In the genomic region with DNA sequence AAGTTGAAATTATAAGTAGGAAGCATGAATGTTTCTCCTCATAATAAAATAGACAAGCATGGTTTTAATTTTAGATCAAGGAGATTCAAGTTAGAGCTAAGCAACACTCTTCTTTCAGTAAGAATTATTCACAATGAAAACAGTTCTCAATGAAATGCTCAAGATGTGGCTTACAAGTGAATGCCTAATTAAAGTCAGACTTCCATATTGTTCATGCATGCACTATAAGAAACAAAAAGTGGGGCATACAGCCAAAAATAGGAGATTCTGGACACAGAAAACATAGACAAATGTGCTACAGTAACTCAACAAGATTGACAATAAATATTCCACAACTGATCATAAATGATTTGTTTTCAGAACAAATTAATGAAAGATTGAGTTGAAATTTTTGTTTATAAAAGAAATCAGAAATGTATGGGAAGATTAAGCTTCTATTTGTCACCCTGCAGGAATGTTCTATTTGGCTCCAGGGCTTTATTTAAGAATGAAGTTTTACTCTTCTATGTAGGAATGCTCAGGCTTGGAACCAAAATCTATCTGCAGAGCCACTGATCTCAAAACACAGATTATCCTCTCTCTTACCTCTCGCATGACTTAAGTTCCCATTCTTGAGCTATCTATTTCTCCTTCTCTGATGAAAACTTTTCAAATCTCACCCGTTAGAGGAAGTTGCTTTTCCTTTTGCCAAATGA, we compare ENCODE assay signal across 20 cellular contexts.
DNase-seq lines count a peak whose midpoint lies in the region; ATAC-seq and TF ChIP-seq lines count a peak whose summit lies in the region.
"Had no signal": no experiment of that assay in that cellular context is flagged by ENCODE, and none has a peak within 500 bp of the region (broad histone marks: within the 10 kb centered on the region; RNA-seq: fewer than 3 reads in every experiment).

No MANE protein-coding gene starts in this region.

- H3K4me2 ChIP-seq in GM23338 (no peak overlapping the region), SK-N-SH (peak overlapping the region; percentile 45; the same call in 1 of the 2 replicates)
- H3K4me2 ChIP-seq: BLaER1 treated with 17β-estradiol and CSF1 and Interleukin-3, amounts not matched to agents 10 nM and 100 nM had no signal

- H2AFZ ChIP-seq in GM23338, result peak overlapping the region; percentile 35; the same call in 1 of the 2 replicates
- no peak overlapping the region for H2AFZ ChIP-seq in SK-N-SH (ENCODE audit: low read depth)

- TF ChIP-seq EP300 in SK-N-SH (IDR thresholded peaks at IDR 0.05; ENCODE audit: borderline replicate concordance in 1 of 2, low read depth in 1 of 2, low read length in 1 of 2), result no peak

- H3K4me3 ChIP-seq in GM23338 (no peak overlapping the region), SK-N-SH (ENCODE audit: low read depth in 2 of 2, low read length in 1 of 2) (no peak overlapping the region; a peak in 1 of 4 replicates), retinal pigment epithelial cell (ENCODE audit: low read length) (no peak overlapping the region), WERI-Rb-1 (ENCODE audit: low read depth, low read length) (no peak overlapping the region), aorta (ENCODE audit: low read length in 2 of 2) (no peak overlapping the region)
- H3K4me3 ChIP-seq: BLaER1 treated with 17β-estradiol and CSF1 and Interleukin-3, amounts not matched to agents 10 nM and 100 nM; psoas muscle had no signal

- H3K27me3 ChIP-seq in GM23338 (ENCODE audit: insufficient read depth), result no peaks in the 10 kb centered on the region
- H3K27me3 ChIP-seq in SK-N-SH (ENCODE audit: insufficient read depth), result no peaks in the 10 kb centered on the region
- H3K27me3 ChIP-seq in WERI-Rb-1 (ENCODE audit: insufficient read depth, low read depth, severe bottlenecking), result no peaks in the 10 kb centered on the region
- no peaks in the 10 kb centered on the region for H3K27me3 ChIP-seq in aorta (ENCODE audit: control insufficient read depth in 1 of 2, insufficient read depth in 2 of 2, low read length in 1 of 2)

- no peak overlapping the region for H3K27ac Mint-ChIP-seq in GM23338
- H3K27ac Mint-ChIP-seq: activated naive CD8-positive, alpha-beta T cell; activated T-cell treated with anti-CD3 and anti-CD28 coated beads, Interleukin-2, amount 50 U/mL, for 72 hours; H9 had no signal

- H3K36me3 ChIP-seq in GM23338 (ENCODE audit: insufficient read depth) (no peaks in the 10 kb centered on the region), SK-N-SH (replicated peaks in 1 of 2; ENCODE audit: control insufficient read depth in 1 of 2, insufficient read depth in 2 of 2, low read length in 1 of 2) (no peaks in the 10 kb centered on the region), WERI-Rb-1 (no peaks in the 10 kb centered on the region), aorta (ENCODE audit: control insufficient read depth in 1 of 2, insufficient read depth in 2 of 2, low read length in 1 of 2) (no peaks in the 10 kb centered on the region)
- H3K36me3 ChIP-seq: BLaER1 treated with 17β-estradiol and CSF1 and Interleukin-3, amounts not matched to agents 10 nM and 100 nM had no signal

- H3K4me1 ChIP-seq in GM23338 (ENCODE audit: insufficient read depth) (no peaks in the 10 kb centered on the region), SK-N-SH (ENCODE audit: control insufficient read depth in 1 of 2, insufficient read depth in 2 of 2, low read depth in 1 of 2, low read length in 1 of 2) (peaks cover 6 to 8% of the 10 kb centered on the region in 2 experiments; a peak in 2 of 4 replicates), aorta (ENCODE audit: control insufficient read depth in 1 of 2, insufficient read depth in 2 of 2, low read length in 2 of 2) (peaks cover 2 to 4% of the 10 kb centered on the region in 2 donors)
- H3K4me1 ChIP-seq: BLaER1 treated with 17β-estradiol and CSF1 and Interleukin-3, amounts not matched to agents 10 nM and 100 nM had no signal

- H3K4me1 Mint-ChIP-seq in GM23338, result peaks cover 5% of the 10 kb centered on the region; the same call in 1 of the 3 replicates
- H3K4me1 Mint-ChIP-seq: H9 had no signal

- POLR2A ChIA-PET in SK-N-SH (lab: Yijun Ruan, JAX), result no interaction called here

- CTCF ChIA-PET in SK-N-SH (lab: Yijun Ruan, JAX), result no interaction called here

- no peak for ATAC-seq in GM23338
- no peak for ATAC-seq in aorta (ENCODE audit: low FRiP score)
- ATAC-seq: activated CD4-positive, CD25-positive, alpha-beta regulatory T cell treated with anti-CD3 and anti-CD28 coated beads, Interleukin-2, amount 50 U/mL, for 24 hours; activated T-cell treated with anti-CD3 and anti-CD28 coated beads, Interleukin-2, amount 50 U/mL, for 72 hours; left cardiac atrium; psoas muscle had no signal

- H3K9me3 ChIP-seq in SK-N-SH (no peaks in the 10 kb centered on the region), WERI-Rb-1 (ENCODE audit: severe bottlenecking) (no peaks in the 10 kb centered on the region), aorta (ENCODE audit: control insufficient read depth, low read length) (no peaks in the 10 kb centered on the region)
- H3K9me3 ChIP-seq: psoas muscle had no signal

- H3K9ac ChIP-seq in SK-N-SH, result no peak overlapping the region
- H3K9ac ChIP-seq: BLaER1 treated with 17β-estradiol and CSF1 and Interleukin-3, amounts not matched to agents 10 nM and 100 nM had no signal

- no peaks in the 10 kb centered on the region for H3K9me3 Mint-ChIP-seq in GM23338
- H3K9me3 Mint-ChIP-seq: H9 had no signal

- TF ChIP-seq RAD21 in SK-N-SH (IDR thresholded peaks at IDR 0.05; ENCODE audit: low read length), result no peak

- no peak overlapping the region for H3K27ac ChIP-seq in GM23338 (ENCODE audit: low read depth)
- peak overlapping the region; percentile 36 to 37; a peak in 2 of 4 replicates for H3K27ac ChIP-seq in SK-N-SH (ENCODE audit: low read depth in 2 of 2, low read length in 1 of 2)
- H3K27ac ChIP-seq in WERI-Rb-1, result no peak overlapping the region
- no peak overlapping the region for H3K27ac ChIP-seq in aorta (ENCODE audit: low read depth in 1 of 2, low read length in 2 of 2)
- H3K27ac ChIP-seq: BLaER1 treated with 17β-estradiol and CSF1 and Interleukin-3, amounts not matched to agents 10 nM and 100 nM; psoas muscle had no signal

- DNase-seq in GM23338 (ENCODE audit: low spot score), result no peak
- DNase-seq in SK-N-SH, result no peak
- DNase-seq in fibroblast of gingiva (ENCODE audit: low read depth), result peak; percentile 75
- DNase-seq in retinal pigment epithelial cell (ENCODE audit: low read depth), result peak; percentile 47
- no peak for DNase-seq in WERI-Rb-1
- DNase-seq in NCI-H1930 (lab: John Stamatoyannopoulos, UW), result no peak
- DNase-seq in aorta, result no peak
- DNase-seq: activated T-cell treated with anti-CD3 and anti-CD28 coated beads, Interleukin-2, amount 50 U/mL, for 72 hours; caudate nucleus; effector CD8-positive, alpha-beta T cell; foreskin melanocyte; H9; left cardiac atrium; NCI-H1092; NCI-H526; psoas muscle; stimulated activated CD4-positive, alpha-beta T cell treated with anti-CD3 and anti-CD28 coated beads, Interleukin-12 subunit alpha, Interleukin-12 subunit beta, amount 100 ng/mL, for 4 hours had no signal

- TF ChIP-seq CTCF in GM23338 (conservative IDR thresholded peaks at IDR 0.05; ENCODE audit: low read depth in 2 of 2) (no peak), SK-N-SH (IDR thresholded peaks at IDR 0.05) (no peak), retinal pigment epithelial cell (conservative IDR thresholded peaks at IDR 0.05; ENCODE audit: low read depth, low read length) (no peak), WERI-Rb-1 (IDR thresholded peaks at IDR 0.05; ENCODE audit: low read depth, low read length) (no peak)

- H3K9me2 ChIP-seq in GM23338 (ENCODE audit: insufficient read depth) (no peaks in the 10 kb centered on the region), SK-N-SH (no peaks in the 10 kb centered on the region)

- H3K79me2 ChIP-seq in GM23338 (replicated peaks; ENCODE audit: insufficient read depth), result no peaks in the 10 kb centered on the region
- no peaks in the 10 kb centered on the region for H3K79me2 ChIP-seq in SK-N-SH (ENCODE audit: insufficient read depth)

- 74% methylated on average over 2 of the region's 2 CpGs for WGBS in SK-N-SH (ENCODE audit: low lambda C conversion rate)
- 11 to 12% methylated on average over 2 of the region's 2 CpGs for WGBS in aorta, 2 donors

- H3K27me3 Mint-ChIP-seq in GM23338 (ENCODE audit: insufficient read depth, low read depth, poor library complexity), result peaks cover 3% of the 10 kb centered on the region
- H3K27me3 Mint-ChIP-seq: activated naive CD8-positive, alpha-beta T cell had no signal

- no peaks in the 10 kb centered on the region for H4K20me1 ChIP-seq in GM23338 (replicated peaks; ENCODE audit: insufficient read depth)
- H4K20me1 ChIP-seq in SK-N-SH (ENCODE audit: insufficient read depth), result no peaks in the 10 kb centered on the region

- H3F3A ChIP-seq in GM23338 (replicated peaks; ENCODE audit: low read depth), result no peaks in the 10 kb centered on the region
- peaks cover 8% of the 10 kb centered on the region for H3F3A ChIP-seq in SK-N-SH (replicated peaks; ENCODE audit: insufficient read depth)

- no peaks in the 10 kb centered on the region for H3K36me3 Mint-ChIP-seq in GM23338 (ENCODE audit: low read depth)
- H3K36me3 Mint-ChIP-seq: activated naive CD8-positive, alpha-beta T cell had no signal

- H3K4me3 Mint-ChIP-seq in GM23338, result no peak overlapping the region
- H3K4me3 Mint-ChIP-seq: activated naive CD8-positive, alpha-beta T cell; activated T-cell treated with anti-CD3 and anti-CD28 coated beads, Interleukin-2, amount 50 U/mL, for 72 hours; H9 had no signal

- intact Hi-C loops in aorta (cut with DNase I), result no loop called here

TF ChIP-seq in GM23338, 12 proteins besides CTCF, POLR2A, EP300 and RAD21 (continues in another document):
- TF ChIP-seq POLR2AphosphoS5 (IDR thresholded peaks at IDR 0.05; ENCODE audit: low read depth) (no peak), CREB1 (CRISPR knock-in tag; IDR thresholded peaks at IDR 0.05; ENCODE audit: low read depth) (no peak)

TF ChIP-seq in SK-N-SH, 30 proteins besides CTCF, POLR2A, EP300 and RAD21:
- TF ChIP-seq YY1 (IDR thresholded peaks at IDR 0.05; ENCODE audit: low read depth) (no peak), RFX5 (IDR thresholded peaks at IDR 0.05; ENCODE audit: low read length) (no peak), MXI1 (IDR thresholded peaks at IDR 0.05; ENCODE audit: low read depth, low read length) (no peak), POLR2AphosphoS5 (IDR thresholded peaks at IDR 0.05; ENCODE audit: low read depth, low read length) (no peak), NRF1 (IDR thresholded peaks at IDR 0.05; ENCODE audit: low read depth, low read length) (no peak)
- TF ChIP-seq, protein P1, sequence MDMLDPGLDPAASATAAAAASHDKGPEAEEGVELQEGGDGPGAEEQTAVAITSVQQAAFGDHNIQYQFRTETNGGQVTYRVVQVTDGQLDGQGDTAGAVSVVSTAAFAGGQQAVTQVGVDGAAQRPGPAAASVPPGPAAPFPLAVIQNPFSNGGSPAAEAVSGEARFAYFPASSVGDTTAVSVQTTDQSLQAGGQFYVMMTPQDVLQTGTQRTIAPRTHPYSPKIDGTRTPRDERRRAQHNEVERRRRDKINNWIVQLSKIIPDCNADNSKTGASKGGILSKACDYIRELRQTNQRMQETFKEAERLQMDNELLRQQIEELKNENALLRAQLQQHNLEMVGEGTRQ (IDR thresholded peaks at IDR 0.05; ENCODE audit: borderline replicate concordance, low read depth, low read length), result no peak
TF ChIP-seq in SK-N-SH: peak in this region for 0.

Comparison
In these comparisons a context has a peak if more than half of its experiments do, and no peak if none do; other contexts are left out.
1. DNase-seq: peak in fibroblast of gingiva (single experiment) and retinal pigment epithelial cell (single experiment); none in GM23338 (single experiment), SK-N-SH (single experiment), WERI-Rb-1 (single experiment), NCI-H1930 (0 of 2) and aorta (0 of 2).
2. H3K27ac ChIP-seq: peak in SK-N-SH (2 of 2); none in GM23338 (single experiment), WERI-Rb-1 (single experiment) and aorta (0 of 2).